In genomic region chr11:62840712-62841360, GRCh38 we compare ENCODE assay signal across 8 cellular contexts. TPM values are rescaled to one million over a fixed set of nuclear protein-coding genes. Genes with fewer than 3 reads are reported as not detected.
DNase-seq lines count a peak whose midpoint lies in the region; ATAC-seq, FAIRE-seq and TF ChIP-seq lines count a peak whose summit lies in the region.
"Not testable (repeated sequence)": the region's sequence is repeated elsewhere in the genome, so short reads cannot be mapped to it uniquely, and the experiment has no call there.

No MANE protein-coding gene starts in this region.

- intact Hi-C loops in left lung (cut with DNase I); uterus (cut with DNase I; ENCODE audit: low total_unique reads): not testable (repeated sequence)

- ATAC-seq in left lung = peak; percentile 24

- TF ChIP-seq POLR2A in GM12891 (IDR thresholded peaks at IDR 0.05; ENCODE audit: low read depth, low read length); uterus (IDR thresholded peaks at IDR 0.05): not testable (repeated sequence)

- H3K79me2 ChIP-seq in Loucy (ENCODE audit: insufficient read depth, low read length) (peaks cover 30% of the 10 kb centered on the region), smooth muscle cell (ENCODE audit: low read depth) (peaks cover 26% of the 10 kb centered on the region)

- not testable (repeated sequence) for TF ChIP-seq CTCF in Loucy (conservative IDR thresholded peaks at IDR 0.05; ENCODE audit: low read length); left lung (IDR thresholded peaks at IDR 0.05); smooth muscle cell (IDR thresholded peaks at IDR 0.05; ENCODE audit: borderline replicate concordance, insufficient read depth, poor library complexity, severe bottlenecking); uterus (IDR thresholded peaks at IDR 0.05)

- WGBS in smooth muscle cell (ENCODE audit: low lambda C conversion rate) = under 1% methylated on average over 41 of the region's 41 CpGs

- FAIRE-seq in GM12891 (lab: Jason Lieb, UNC) = not testable (repeated sequence)

- not testable (repeated sequence) for H3K9me2 ChIP-seq in Loucy (replicated peaks; ENCODE audit: low read depth, low read length)

- not testable (repeated sequence) for H3K9me3 ChIP-seq in Loucy (ENCODE audit: insufficient read depth, low read depth, low read length); left lung; smooth muscle cell (replicated peaks; ENCODE audit: low read depth); uterus

- DNase-seq in GM12891 (ENCODE audit: insufficient read length, low spot score) = not testable (repeated sequence)
- DNase-seq in RPMI7951 (ENCODE audit: low read depth) = peak; percentile 91
- peak; percentile 80 for DNase-seq in activated T-cell treated with anti-CD3 and anti-CD28 coated beads for 24 hours (ENCODE audit: low read depth)
- DNase-seq in effector CD8-positive, alpha-beta T cell (lab: John Stamatoyannopoulos, UW) = peak; percentile 69
- DNase-seq in left lung = peak; percentile 76 to 86
- peak; percentile 77 for DNase-seq in smooth muscle cell (lab: John Stamatoyannopoulos, UW; ENCODE audit: unreplicated experiment)
- peak; percentile 67 to 79 for DNase-seq in uterus

- H3K27ac ChIP-seq in left lung = peak overlapping the region; percentile 98 to 99
- H3K27ac ChIP-seq in smooth muscle cell (ENCODE audit: low read depth) = peak overlapping the region; percentile 100
- H3K27ac ChIP-seq in uterus = peak overlapping the region; percentile 99 to 100

- H3K4me3 ChIP-seq in Loucy (ENCODE audit: low read length, poor library complexity, severe bottlenecking) = peak overlapping the region; percentile 87
- peak overlapping the region; percentile 68 to 98 for H3K4me3 ChIP-seq in left lung
- H3K4me3 ChIP-seq in smooth muscle cell = peak overlapping the region; percentile 89
- peak overlapping the region; percentile 84 to 100 for H3K4me3 ChIP-seq in uterus

- H3K36me3 ChIP-seq in Loucy (ENCODE audit: insufficient read depth, low read length); left lung; smooth muscle cell (ENCODE audit: low read depth); uterus: not testable (repeated sequence)

- not testable (repeated sequence) for H3K27me3 ChIP-seq in Loucy (ENCODE audit: insufficient read depth, low read length, poor library complexity, severe bottlenecking); left lung; smooth muscle cell (ENCODE audit: low read depth); uterus

- H3K9ac ChIP-seq in Loucy (ENCODE audit: low read depth, low read length, poor library complexity, severe bottlenecking) (peak overlapping the region; percentile 97), smooth muscle cell (ENCODE audit: low read depth) (peak overlapping the region; percentile 96)

- not testable (repeated sequence) for H4K20me1 ChIP-seq in Loucy (ENCODE audit: insufficient read depth, low read length, poor library complexity, severe bottlenecking); smooth muscle cell (ENCODE audit: low read depth)

- H3K4me1 ChIP-seq in Loucy (ENCODE audit: insufficient read depth, low read length, poor library complexity, severe bottlenecking) (peaks cover 22% of the 10 kb centered on the region), left lung (peaks cover 10 to 39% of the 10 kb centered on the region in 2 donors), smooth muscle cell (ENCODE audit: low read depth) (peaks cover 11% of the 10 kb centered on the region)
- H3K4me1 ChIP-seq in uterus = not testable (repeated sequence)

- H3F3A ChIP-seq in Loucy (ENCODE audit: low read depth) = not testable (repeated sequence)
- H3F3A ChIP-seq in smooth muscle cell (ENCODE audit: low read depth) = peaks cover 29% of the 10 kb centered on the region

- peak overlapping the region; percentile 63; the same call in 1 of the 2 replicates for H2AFZ ChIP-seq in Loucy (ENCODE audit: low read length)
- not testable (repeated sequence) for H2AFZ ChIP-seq in smooth muscle cell (ENCODE audit: low read depth)

- peak overlapping the region; percentile 90 for H3K4me2 ChIP-seq in Loucy (ENCODE audit: low read depth, low read length, poor library complexity, severe bottlenecking)
- peak overlapping the region; percentile 87 for H3K4me2 ChIP-seq in smooth muscle cell

TF ChIP-seq in GM12891, 5 proteins besides CTCF, POLR2A, EP300 and RAD21:
- TF ChIP-seq PAX5 (IDR thresholded peaks at IDR 0.05; ENCODE audit: insufficient read depth, low read length, severe bottlenecking) = peak; percentile 80

RNA-seq across cellular contexts. Expression of gene WDR74, which starts 1.4 kb away (rescaled TPM):
- 47.9 TPM for polyA plus RNA-seq in GM12891 (2012; ENCODE audit: low read depth, missing spikeins)
- total RNA-seq in RPMI7951 (2014; rRNA removed; shearing (Covaris generic)) = 61.3 and 80.4 TPM in 2 replicates
- 10 to 100 TPM; 24.6 to 45.4 TPM for total RNA-seq in left lung
- 19.3 and 36.6 TPM in 2 replicates for total RNA-seq in smooth muscle cell
- 41.3 and 46.1 TPM in 2 replicates for polyA plus RNA-seq in smooth muscle cell
- 10 to 100 TPM in 3 of 4 donors, 1 to 10 TPM in 1; 10.0 to 66.0 (median 35.0) TPM for total RNA-seq in uterus

RNA-seq across cellular contexts. Expression of gene TEX54, which starts 8.2 kb away (rescaled TPM):
- polyA plus RNA-seq in GM12891 (2012; ENCODE audit: low read depth, missing spikeins) = 0.42 TPM
- total RNA-seq in RPMI7951 (2014; rRNA removed; shearing (Covaris generic)) = not detected in 2 replicates
- total RNA-seq in left lung (not detected), smooth muscle cell (not detected in 2 replicates), uterus (not detected)
- 1.4 and 3.1 TPM in 2 replicates for polyA plus RNA-seq in smooth muscle cell

RNA-seq across cellular contexts. Expression of gene STX5, which starts 9.0 kb away (rescaled TPM):
- 30.5 TPM for polyA plus RNA-seq in GM12891 (2012; ENCODE audit: low read depth, missing spikeins)
- total RNA-seq in RPMI7951 (2014; rRNA removed; shearing (Covaris generic)) = 40.7 and 43.1 TPM in 2 replicates
- total RNA-seq in left lung = 10 to 100 TPM; 38.9 to 40.5 TPM
- total RNA-seq in smooth muscle cell = 44.6 and 52.6 TPM in 2 replicates
- polyA plus RNA-seq in smooth muscle cell = 67.9 and 69.0 TPM in 2 replicates
- total RNA-seq in uterus = 10 to 100 TPM; 36.5 to 73.5 (median 55.2) TPM

RNA-seq across cellular contexts. Expression of gene NXF1, which starts 35.6 kb away (rescaled TPM):
- 62.7 TPM for polyA plus RNA-seq in GM12891 (2012; ENCODE audit: low read depth, missing spikeins)
- total RNA-seq in RPMI7951 (2014; rRNA removed; shearing (Covaris generic)) = 24.9 and 26.1 TPM in 2 replicates
- 10 to 100 TPM; 67.8 to 73.0 TPM for total RNA-seq in left lung
- 33.4 and 35.4 TPM in 2 replicates for total RNA-seq in smooth muscle cell
- 46.5 and 78.8 TPM in 2 replicates for polyA plus RNA-seq in smooth muscle cell
- 10 to 100 TPM; 41.0 to 96.2 (median 50.2) TPM for total RNA-seq in uterus

RNA-seq across cellular contexts. Expression of gene SLC3A2, which starts 39.9 kb away (rescaled TPM):
- polyA plus RNA-seq in GM12891 (2012; ENCODE audit: low read depth, missing spikeins) = 96.7 TPM
- total RNA-seq in RPMI7951 (2014; rRNA removed; shearing (Covaris generic)) = 85.2 and 94.7 TPM in 2 replicates
- total RNA-seq in left lung (100 to 1,000 TPM; 131 to 228 TPM), smooth muscle cell (181 and 248 TPM in 2 replicates), uterus (100 to 1,000 TPM in 2 of 4 donors, 10 to 100 TPM in 2; 69.8 to 206 (median 98.4) TPM)
- 179 and 291 TPM in 2 replicates for polyA plus RNA-seq in smooth muscle cell
